ENCODE assay signal across 24 cellular contexts in the genomic region with DNA sequence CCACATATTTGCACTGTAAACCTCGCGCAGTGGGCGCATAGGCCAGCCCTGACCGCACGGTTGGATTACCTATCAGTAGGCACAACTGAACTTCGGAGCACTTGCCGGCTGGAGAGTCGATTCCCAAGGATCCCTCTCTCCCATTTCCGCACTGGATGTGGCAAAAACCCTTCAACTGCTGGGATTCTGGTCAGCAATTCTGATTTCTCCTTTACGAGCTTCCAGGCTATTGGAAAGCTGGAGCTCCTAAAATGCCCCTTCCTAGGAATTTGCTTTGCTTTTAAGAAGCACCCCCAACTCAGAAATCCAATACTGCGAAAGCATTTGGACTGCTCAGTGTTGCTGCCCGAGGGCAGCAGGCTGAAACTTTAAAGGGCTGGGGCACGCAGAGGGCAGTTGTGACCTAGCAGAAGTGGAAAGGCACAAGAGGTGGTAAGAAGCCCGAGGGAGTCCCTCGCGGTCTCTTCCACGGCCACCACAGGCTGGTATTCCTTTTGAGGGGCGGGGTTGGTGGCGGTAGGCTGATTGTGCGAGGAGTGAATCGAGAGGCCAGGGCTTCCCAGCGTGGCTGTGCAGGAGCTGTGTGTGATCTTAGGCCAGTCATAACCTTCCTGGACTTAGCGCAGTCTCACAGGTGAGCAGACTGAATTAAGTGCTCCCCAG. TPM values are rescaled to one million over a fixed set of nuclear protein-coding genes. Genes with fewer than 3 reads are reported as not detected.
DNase-seq lines count a peak whose midpoint lies in the region; ATAC-seq and TF ChIP-seq lines count a peak whose summit lies in the region.
"Had no signal": no experiment of that assay in that cellular context is flagged by ENCODE, and none has a peak within 500 bp of the region (broad histone marks: within the 10 kb centered on the region; RNA-seq: fewer than 3 reads in every experiment).

No MANE protein-coding gene starts in this region.

- H3F3A ChIP-seq in neural progenitor cell (ENCODE audit: low read depth), result peaks cover 30% of the 10 kb centered on the region

- H4K20me1 ChIP-seq in neural progenitor cell (ENCODE audit: low read depth), result no peaks in the 10 kb centered on the region

- no peak overlapping the region for H2AFZ ChIP-seq in neural progenitor cell (replicated peaks)

- no peaks in the 10 kb centered on the region for H3K36me3 Mint-ChIP-seq in CD4-positive, alpha-beta T cell (ENCODE audit: low read depth)
- H3K36me3 Mint-ChIP-seq in glutamatergic neuron (ENCODE audit: unreplicated experiment), result peaks cover 10% of the 10 kb centered on the region
- H3K36me3 Mint-ChIP-seq in naive thymus-derived CD4-positive, alpha-beta T cell, result peaks cover 0 to 3% (median 0%) of the 10 kb centered on the region in 5 donors
- H3K36me3 Mint-ChIP-seq in neural progenitor cell, result peaks cover 4% of the 10 kb centered on the region

- H3K4me1 Mint-ChIP-seq in CD4-positive, alpha-beta T cell (ENCODE audit: low read depth), result no peaks in the 10 kb centered on the region
- H3K4me1 Mint-ChIP-seq in glutamatergic neuron (ENCODE audit: low read depth, unreplicated experiment) (peaks cover 7% of the 10 kb centered on the region), neural progenitor cell (no peaks in the 10 kb centered on the region)
- H3K4me1 Mint-ChIP-seq in naive thymus-derived CD4-positive, alpha-beta T cell, result peaks cover 0 to 3% (median 0%) of the 10 kb centered on the region in 7 donors

- intact Hi-C loops in CD4-positive, alpha-beta T cell (cut with DNase I, micrococcal nuclease), result no loop called here
- intact Hi-C loops in naive thymus-derived CD4-positive, alpha-beta T cell (cut with micrococcal nuclease), result loop anchor here in 1 of 2 donors (5.0 kb wide), 1 partner anchor 149 kb away; a partner anchor contains a TSS

- H3K4me1 ChIP-seq in HUES64 (ENCODE audit: insufficient read depth, low read length) (peaks cover 11% of the 10 kb centered on the region), neural progenitor cell (peaks cover 7% of the 10 kb centered on the region)
- H3K4me1 ChIP-seq in naive thymus-derived CD4-positive, alpha-beta T cell (ENCODE audit: control insufficient read depth in 2 of 2, insufficient read depth in 2 of 2, low read length in 2 of 2), result no peaks in the 10 kb centered on the region

- H3K36me3 ChIP-seq in HUES64 (ENCODE audit: insufficient read depth, low read length) (no peaks in the 10 kb centered on the region), neural progenitor cell (no peaks in the 10 kb centered on the region)
- no peaks in the 10 kb centered on the region for H3K36me3 ChIP-seq in naive thymus-derived CD4-positive, alpha-beta T cell (ENCODE audit: control insufficient read depth in 2 of 3, insufficient read depth in 3 of 3, low read length in 3 of 3)
- H3K36me3 ChIP-seq: adrenal gland had no signal

- ATAC-seq in CD4-positive, alpha-beta T cell (ENCODE audit: poor library complexity), result no peak
- ATAC-seq in naive thymus-derived CD4-positive, alpha-beta T cell, result no peak
- ATAC-seq: sciatic nerve had no signal

- CTCF ChIA-PET in CD4-positive, alpha-beta T cell (lab: Charles Lee), result no interaction called here
- CTCF ChIA-PET in naive thymus-derived CD4-positive, alpha-beta T cell (lab: Charles Lee), result no interaction called here

- POLR2A ChIA-PET in CD4-positive, alpha-beta T cell (lab: Charles Lee), result no interaction called here
- POLR2A ChIA-PET in naive thymus-derived CD4-positive, alpha-beta T cell (lab: Charles Lee), result no interaction called here

- H3K4me2 ChIP-seq in neural progenitor cell, result no peak overlapping the region

- H3K4me3 ChIP-seq in HUES64 (ENCODE audit: low read length), result peak overlapping the region; percentile 55
- no peak overlapping the region for H3K4me3 ChIP-seq in naive thymus-derived CD4-positive, alpha-beta T cell (ENCODE audit: low read length)
- H3K4me3 ChIP-seq in neural progenitor cell, result no peak overlapping the region

- peaks cover 54% of the 10 kb centered on the region for H3K27me3 ChIP-seq in CD4-positive, alpha-beta T cell (ENCODE audit: control insufficient read depth, insufficient read depth, low read length)
- H3K27me3 ChIP-seq in HUES64 (ENCODE audit: insufficient read depth, low read length) (peaks cover 63% of the 10 kb centered on the region), neural progenitor cell (peaks cover 72% of the 10 kb centered on the region)
- peaks cover 8 to 11% of the 10 kb centered on the region in 2 donors for H3K27me3 ChIP-seq in naive thymus-derived CD4-positive, alpha-beta T cell (ENCODE audit: control insufficient read depth in 2 of 2, insufficient read depth in 2 of 2, low read length in 2 of 2)

- H3K9me3 Mint-ChIP-seq in CD4-positive, alpha-beta T cell, result no peaks in the 10 kb centered on the region
- H3K9me3 Mint-ChIP-seq in glutamatergic neuron (ENCODE audit: unreplicated experiment), result peaks cover 4% of the 10 kb centered on the region
- H3K9me3 Mint-ChIP-seq in naive thymus-derived CD4-positive, alpha-beta T cell, result peaks cover 0 to 1% (median 0%) of the 10 kb centered on the region in 11 donors
- H3K9me3 Mint-ChIP-seq in neural progenitor cell, result peaks cover 3% of the 10 kb centered on the region

- peaks cover 55% of the 10 kb centered on the region for H3K27me3 Mint-ChIP-seq in CD4-positive, alpha-beta T cell
- H3K27me3 Mint-ChIP-seq in glutamatergic neuron (ENCODE audit: unreplicated experiment) (peaks cover 13% of the 10 kb centered on the region), neural progenitor cell (ENCODE audit: insufficient read depth, low read depth) (peaks cover 34% of the 10 kb centered on the region)
- H3K27me3 Mint-ChIP-seq in naive thymus-derived CD4-positive, alpha-beta T cell, result peaks cover 31 to 60% (median 36%) of the 10 kb centered on the region in 5 donors

- H3K4me3 Mint-ChIP-seq in CD4-positive, alpha-beta T cell, result peak overlapping the region; percentile 16
- no peak overlapping the region for H3K4me3 Mint-ChIP-seq in glutamatergic neuron (ENCODE audit: unreplicated experiment)
- H3K4me3 Mint-ChIP-seq in naive thymus-derived CD4-positive, alpha-beta T cell, result peak overlapping the region in 7 of 10 donors; percentile 9 to 56 (median 34)
- no peak overlapping the region for H3K4me3 Mint-ChIP-seq in neural progenitor cell
- H3K4me3 Mint-ChIP-seq: activated CD8-positive, alpha-beta T cell treated with anti-CD3 and anti-CD28 coated beads, Interleukin-2, amount 10 ng/mL, durations not matched to agents 7 days and 5 days had no signal

- 82% methylated on average over 23 of the region's 23 CpGs for WGBS in HUES64

- no peak overlapping the region for H3K27ac Mint-ChIP-seq in CD4-positive, alpha-beta T cell
- no peak overlapping the region for H3K27ac Mint-ChIP-seq in glutamatergic neuron (ENCODE audit: unreplicated experiment)
- H3K27ac Mint-ChIP-seq in naive thymus-derived CD4-positive, alpha-beta T cell, result no peak overlapping the region
- H3K27ac Mint-ChIP-seq in neural progenitor cell, result no peak overlapping the region
- H3K27ac Mint-ChIP-seq: activated CD8-positive, alpha-beta T cell treated with anti-CD3 and anti-CD28 coated beads, Interleukin-2, amount 10 ng/mL, durations not matched to agents 7 days and 5 days had no signal

- TF ChIP-seq CTCF in CD4-positive, alpha-beta T cell (IDR thresholded peaks at IDR 0.05), result no peak
- TF ChIP-seq CTCF in glutamatergic neuron (IDR thresholded peaks at IDR 0.05; ENCODE audit: partially characterized antibody, unreplicated experiment) (no peak), neural progenitor cell (IDR thresholded peaks at IDR 0.05) (no peak)

- no peaks in the 10 kb centered on the region for H3K79me2 ChIP-seq in neural progenitor cell (ENCODE audit: low read depth)

- no peak for DNase-seq in CD4-positive, alpha-beta T cell
- DNase-seq in glutamatergic neuron (peak; percentile 24), retina (no peak), neural progenitor cell (ENCODE audit: low spot score) (no peak)
- DNase-seq in naive thymus-derived CD4-positive, alpha-beta T cell, result no peak
- no peak for DNase-seq in activated CD4-positive, alpha-beta T cell treated with anti-CD3 and anti-CD28 coated beads, Interleukin-2, amount 50 U/mL, for 1 hour
- DNase-seq in stimulated activated CD4-positive, alpha-beta T cell treated with anti-CD3 and anti-CD28 coated beads, Interleukin-4, amount 100 ng/mL, for 1 hour, result no peak
- DNase-seq: ACHN; activated CD4-positive, CD25-positive, alpha-beta regulatory T cell treated with anti-CD3 and anti-CD28 coated beads, Interleukin-2, amount 50 U/mL, for 72 hours; activated CD8-positive, alpha-beta T cell treated with anti-CD3 and anti-CD28 coated beads, Interleukin-2, amount 10 ng/mL, durations not matched to agents 7 days and 5 days; adrenal gland; C1 segment of cervical spinal cord; EL; GOT3; KBM-7; MM.1S; NCI-H69; RPMI8226; stimulated activated CD4-positive, alpha-beta T cell treated with anti-CD3 and anti-CD28 coated beads, Interleukin-15, amount 100 ng/mL, for 24 hours; stimulated activated CD8-positive, alpha-beta memory T cell treated with anti-CD3 and anti-CD28 coated beads, Interleukin-4, amount 100 ng/mL, for 48 hours had no signal

- no peak overlapping the region for H3K9ac ChIP-seq in HUES64 (ENCODE audit: low read depth, low read length)
- H3K9ac ChIP-seq in neural progenitor cell, result no peak overlapping the region

- no peaks in the 10 kb centered on the region for H3K9me3 ChIP-seq in CD4-positive, alpha-beta T cell (ENCODE audit: control insufficient read depth, low read length)
- H3K9me3 ChIP-seq in HUES64 (ENCODE audit: insufficient read depth, low read depth, low read length) (no peaks in the 10 kb centered on the region), neural progenitor cell (ENCODE audit: low read depth) (no peaks in the 10 kb centered on the region)
- H3K9me3 ChIP-seq in naive thymus-derived CD4-positive, alpha-beta T cell (ENCODE audit: control insufficient read depth in 2 of 3, low read length in 3 of 3), result no peaks in the 10 kb centered on the region
- H3K9me3 ChIP-seq: adrenal gland had no signal

- no peak overlapping the region for H3K27ac ChIP-seq in CD4-positive, alpha-beta T cell (ENCODE audit: low read depth, low read length)
- no peak overlapping the region for H3K27ac ChIP-seq in HUES64 (ENCODE audit: low read depth, low read length)
- H3K27ac ChIP-seq in naive thymus-derived CD4-positive, alpha-beta T cell (ENCODE audit: low read depth, low read length), result no peak overlapping the region
- H3K27ac ChIP-seq in neural progenitor cell, result no peak overlapping the region
- H3K27ac ChIP-seq: adrenal gland had no signal

RNA-seq across cellular contexts. Expression of a gene that starts 1.6 kb away (rescaled TPM):
- not detected for total RNA-seq in CD4-positive, alpha-beta T cell
- polyA plus RNA-seq in HUES64 (2013, experiment 1 of 2), result 0.65 TPM
- not detected for polyA plus RNA-seq in HUES64 (2013, experiment 2 of 2)
- total RNA-seq in glutamatergic neuron (ENCODE audit: unreplicated experiment) (0.49 TPM), neural progenitor cell (ENCODE audit: low replicate concordance) (not detected in 2 replicates)
- not detected for total RNA-seq in naive thymus-derived CD4-positive, alpha-beta T cell
- not detected for polyA plus RNA-seq in naive thymus-derived CD4-positive, alpha-beta T cell
- total RNA-seq: activated CD8-positive, alpha-beta T cell treated with anti-CD3 and anti-CD28 coated beads, Interleukin-2, amount 10 ng/mL, durations not matched to agents 7 days and 5 days; adrenal gland; lower leg skin; osteocyte; sciatic nerve had no signal
- polyA plus RNA-seq: adrenal gland had no signal

RNA-seq across cellular contexts. Expression of a gene that starts 8.5 kb away (rescaled TPM):
- not detected for total RNA-seq in CD4-positive, alpha-beta T cell
- 3.5 TPM for polyA plus RNA-seq in HUES64 (2013, experiment 1 of 2)
- 3.4 TPM for polyA plus RNA-seq in HUES64 (2013, experiment 2 of 2)
- total RNA-seq in glutamatergic neuron (ENCODE audit: unreplicated experiment) (7.1 TPM), neural progenitor cell (ENCODE audit: low replicate concordance) (0.24 and 0.28 TPM in 2 replicates)
- total RNA-seq in naive thymus-derived CD4-positive, alpha-beta T cell, result under 1 TPM in 2 of 5 experiments, not detected in 3; 0.16 to 0.17 TPM
- polyA plus RNA-seq in naive thymus-derived CD4-positive, alpha-beta T cell, result under 1 TPM in 1 of 2 donors, not detected in 1; 0.09 TPM
- total RNA-seq: activated CD8-positive, alpha-beta T cell treated with anti-CD3 and anti-CD28 coated beads, Interleukin-2, amount 10 ng/mL, durations not matched to agents 7 days and 5 days; osteocyte; sciatic nerve had no signal

Comparison
In these comparisons a context has a peak if more than half of its experiments do, and no peak if none do; other contexts are left out.
1. H3K4me3 Mint-ChIP-seq: peak in CD4-positive, alpha-beta T cell (single experiment) and naive thymus-derived CD4-positive, alpha-beta T cell (7 of 10); none in glutamatergic neuron (single experiment) and neural progenitor cell (single experiment).